Comparison of ENCODE assay signal across 17 cellular contexts in the genomic region with DNA sequence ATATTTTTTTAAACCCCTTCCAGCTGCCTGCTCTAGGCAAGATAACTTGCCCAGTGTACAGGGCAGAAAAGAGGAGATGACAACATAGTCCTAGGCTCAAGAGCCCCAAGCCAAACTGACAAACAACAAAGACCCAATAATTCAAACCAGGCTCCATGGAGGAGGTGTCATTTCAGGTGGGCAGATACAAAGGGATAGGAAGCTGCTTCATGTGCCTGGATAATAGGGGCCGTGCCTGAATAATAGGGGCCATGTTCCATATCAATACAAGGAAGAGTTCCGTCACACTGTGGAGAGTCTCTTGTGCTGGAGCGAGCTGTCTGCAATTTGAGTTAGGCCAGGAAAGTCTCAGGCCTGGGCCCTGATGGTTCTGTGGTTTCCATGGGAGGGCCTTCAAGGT. TPM values are rescaled to one million over a fixed set of nuclear protein-coding genes. Genes with fewer than 3 reads are reported as not detected.
DNase-seq lines count a peak whose midpoint lies in the region; ATAC-seq, FAIRE-seq and TF ChIP-seq lines count a peak whose summit lies in the region.
"Had no signal": no experiment of that assay in that cellular context is flagged by ENCODE, and none has a peak within 500 bp of the region (broad histone marks: within the 10 kb centered on the region; RNA-seq: fewer than 3 reads in every experiment).

No MANE protein-coding gene starts in this region.

- H3K4me1 ChIP-seq in right atrium auricular region = peaks cover 0 to 9% of the 10 kb centered on the region in 2 donors
- H3K4me1 ChIP-seq in iPS-18a (ENCODE audit: control insufficient read depth, low read depth, low read length) = peaks cover 32% of the 10 kb centered on the region
- H3K4me1 ChIP-seq in small intestine (ENCODE audit: control insufficient read depth in 2 of 2, insufficient read depth in 1 of 2, low read depth in 1 of 2, low read length in 1 of 2) = no peaks in the 10 kb centered on the region

- H3K4me1 Mint-ChIP-seq in T-cell = peaks cover 3 to 10% (median 8%) of the 10 kb centered on the region in 3 donors
- H3K4me1 Mint-ChIP-seq in stimulated activated naive CD8-positive, alpha-beta T cell treated with anti-CD3 and anti-CD28 coated beads, Interleukin-15, amount 100 ng/mL, for 72 hours = peaks cover 6% of the 10 kb centered on the region

- peak overlapping the region; percentile 41 to 89 (median 55) for H3K4me3 Mint-ChIP-seq in T-cell
- peak overlapping the region in 1 of 2 donors; percentile 64 for H3K4me3 Mint-ChIP-seq in stimulated activated naive CD8-positive, alpha-beta T cell treated with anti-CD3 and anti-CD28 coated beads, Interleukin-15, amount 100 ng/mL, for 72 hours

- FAIRE-seq in small intestine (lab: Jason Lieb, UNC) = no peak
- FAIRE-seq: HTR-8/SVneo had no signal

- CTCF ChIA-PET in T-cell (lab: Charles Lee) = no interaction called here

- no peak for TF ChIP-seq CTCF in right atrium auricular region (IDR thresholded peaks at IDR 0.05)

- intact Hi-C loops in cardiac septum (cut with DNase I) = no loop called here

- H3K27ac ChIP-seq in right atrium auricular region = no peak overlapping the region
- no peak overlapping the region for H3K27ac ChIP-seq in iPS-18a (ENCODE audit: low read length)
- H3K27ac ChIP-seq in small intestine (ENCODE audit: low read depth in 1 of 2, low read length in 1 of 2) = no peak overlapping the region
- H3K27ac ChIP-seq: ovary, transverse colon had no signal

- no peak overlapping the region for H3K27ac Mint-ChIP-seq in T-cell
- peak overlapping the region; percentile 13 to 16 for H3K27ac Mint-ChIP-seq in stimulated activated naive CD8-positive, alpha-beta T cell treated with anti-CD3 and anti-CD28 coated beads, Interleukin-15, amount 100 ng/mL, for 72 hours

- ATAC-seq in T-cell (replicated peaks in 1 of 4) = no peak
- ATAC-seq in stimulated activated naive CD8-positive, alpha-beta T cell treated with anti-CD3 and anti-CD28 coated beads, Interleukin-15, amount 100 ng/mL, for 72 hours = no peak
- ATAC-seq in GM19467 (IDR thresholded peaks at IDR 0.05; ENCODE audit: unreplicated experiment) = no peak

- DNase-seq in cardiac septum (ENCODE audit: low spot score) = peak; percentile 49
- no peak for DNase-seq in right atrium auricular region (ENCODE audit: low spot score)
- DNase-seq in T-cell = no peak
- DNase-seq in stimulated activated naive CD8-positive, alpha-beta T cell treated with anti-CD3 and anti-CD28 coated beads, Interleukin-15, amount 100 ng/mL, for 72 hours = no peak
- no peak for DNase-seq in small intestine
- DNase-seq in AG08395 (ENCODE audit: low spot score) = no peak
- DNase-seq: activated T-cell treated with anti-CD3 and anti-CD28 coated beads, Interleukin-2, amount 50 U/mL, for 48 hours; DMS79; effector CD4-positive, alpha-beta T cell; mesenchymal stem cell; NCI-H446; ovary; stimulated activated CD4-positive, alpha-beta T cell treated with anti-CD3 and anti-CD28 coated beads, Interleukin-12 subunit alpha, Interleukin-12 subunit beta, amount 100 ng/mL, for 4 hours; transverse colon had no signal

- H3K36me3 ChIP-seq in right atrium auricular region = no peaks in the 10 kb centered on the region
- H3K36me3 ChIP-seq in iPS-18a (ENCODE audit: control insufficient read depth, low read depth, low read length) = no peaks in the 10 kb centered on the region
- no peaks in the 10 kb centered on the region for H3K36me3 ChIP-seq in small intestine (ENCODE audit: control insufficient read depth in 2 of 2, insufficient read depth in 2 of 2, low read length in 2 of 2)
- H3K36me3 ChIP-seq: ovary, transverse colon had no signal

- no peaks in the 10 kb centered on the region for H3K9me3 Mint-ChIP-seq in T-cell
- H3K9me3 Mint-ChIP-seq in stimulated activated naive CD8-positive, alpha-beta T cell treated with anti-CD3 and anti-CD28 coated beads, Interleukin-15, amount 100 ng/mL, for 72 hours = no peaks in the 10 kb centered on the region

- H3K4me3 ChIP-seq in right atrium auricular region (no peak overlapping the region), iPS-18a (ENCODE audit: low read length) (peak overlapping the region; percentile 70), small intestine (ENCODE audit: low read depth in 1 of 2, low read length in 2 of 2) (no peak overlapping the region)
- H3K4me3 ChIP-seq: ovary had no signal

- peak overlapping the region; percentile 47 for H3K9ac ChIP-seq in iPS-18a (ENCODE audit: low read length)

- H3K9me3 ChIP-seq in right atrium auricular region (no peaks in the 10 kb centered on the region), iPS-18a (ENCODE audit: control insufficient read depth, low read depth, low read length) (no peaks in the 10 kb centered on the region), small intestine (ENCODE audit: control insufficient read depth, low read depth) (no peaks in the 10 kb centered on the region)
- H3K9me3 ChIP-seq: ovary, transverse colon had no signal

- H3K27me3 Mint-ChIP-seq in T-cell = peaks cover 3 to 8% of the 10 kb centered on the region in 2 donors
- peaks cover 19% of the 10 kb centered on the region for H3K27me3 Mint-ChIP-seq in stimulated activated naive CD8-positive, alpha-beta T cell treated with anti-CD3 and anti-CD28 coated beads, Interleukin-15, amount 100 ng/mL, for 72 hours

- H3K27me3 ChIP-seq in right atrium auricular region = no peaks in the 10 kb centered on the region
- H3K27me3 ChIP-seq in iPS-18a (ENCODE audit: control insufficient read depth, insufficient read depth, low read length) = no peaks in the 10 kb centered on the region
- H3K27me3 ChIP-seq in small intestine (ENCODE audit: control insufficient read depth in 2 of 2, insufficient read depth in 2 of 2, low read length in 2 of 2) = no peaks in the 10 kb centered on the region
- H3K27me3 ChIP-seq: ovary had no signal

- POLR2A ChIA-PET in T-cell (lab: Charles Lee) = no interaction called here

- WGBS in small intestine, 3 donors = 97 to 98% (median 97%) methylated on average over 3 of the region's 3 CpGs

- no peaks in the 10 kb centered on the region for H3K36me3 Mint-ChIP-seq in T-cell

RNA-seq across cellular contexts. Expression of gene TRIM71, which starts 35.4 kb away (rescaled TPM):
- not detected for total RNA-seq in cardiac septum
- total RNA-seq in right atrium auricular region = not detected
- total RNA-seq in T-cell = under 1 TPM in 4 of 5 donors, not detected in 1; 0.05 to 0.32 (median 0.29) TPM
- polyA plus RNA-seq in small intestine = under 1 TPM in 1 of 3 donors, not detected in 2; 0.01 TPM
- total RNA-seq: transverse colon had no signal

Comparison
In these comparisons a context has a peak if more than half of its experiments do, and no peak if none do; other contexts are left out.
1. H3K27ac Mint-ChIP-seq: peak in stimulated activated naive CD8-positive, alpha-beta T cell treated with anti-CD3 and anti-CD28 coated beads, Interleukin-15, amount 100 ng/mL, for 72 hours (2 of 2); none in T-cell (0 of 2).